28 cellular contexts compared by ENCODE assay signal in genomic region chr3:185024406-185024805, GRCh38.
"Had no signal": no experiment of that assay in that cellular context is flagged by ENCODE, and none has a peak within 500 bp of the region (broad histone marks: within the 10 kb centered on the region; RNA-seq: fewer than 3 reads in every experiment).

No MANE protein-coding gene starts in this region.

- H3K27me3 ChIP-seq: breast epithelium, gastroesophageal sphincter, ovary, vagina had no signal

- H3K4me3 ChIP-seq: breast epithelium, gastroesophageal sphincter, ovary, prostate gland, skin epidermis, vagina had no signal

- H3K4me1 Mint-ChIP-seq: activated B cell treated with CpG ODN at 0.5 μM for 24 hours; activated naive CD4-positive, alpha-beta T cell treated with anti-CD3 and anti-CD28 coated beads, Interleukin-2, amount 50 U/mL, for 24 hours; activated naive CD8-positive, alpha-beta T cell treated with anti-CD3 and anti-CD28 coated beads, Interleukin-2, amount 50 U/mL, for 24 hours; central memory CD8-positive, alpha-beta T cell; naive B cell; stimulated activated effector memory CD8-positive, alpha-beta T cell treated with anti-CD3 and anti-CD28 coated beads, Interleukin-12 subunit alpha, Interleukin-12 subunit beta, amount 100 ng/mL, for 72 hours had no signal

- H3K27ac Mint-ChIP-seq: activated B cell treated with CpG ODN at 0.5 μM for 24 hours; activated CD8-positive, alpha-beta T cell treated with anti-CD3 and anti-CD28 coated beads for 36 hours; activated naive CD4-positive, alpha-beta T cell treated with anti-CD3 and anti-CD28 coated beads, Interleukin-2, amount 50 U/mL, for 24 hours; activated naive CD8-positive, alpha-beta T cell treated with anti-CD3 and anti-CD28 coated beads, Interleukin-2, amount 50 U/mL, for 24 hours; activated T-helper 2 cell treated with anti-CD3 and anti-CD28 coated beads, Interferon-gamma antibody, Interleukin-2, Interleukin-4, amounts not matched to agents 10 μg/mL and 5 μg/mL and 100 μg/mL, durations not matched to agents 14 hours and 24 hours and 36 hours; dendritic cell treated with granulocyte-macrophage colony-stimulating factor and Interleukin-4, amounts not matched to agents 40 ng/mL and 50 ng/mL, for 4 days; mesothelial cell of epicardium; stimulated activated effector memory CD8-positive, alpha-beta T cell treated with anti-CD3 and anti-CD28 coated beads, Interleukin-12 subunit alpha, Interleukin-12 subunit beta, amount 100 ng/mL, for 72 hours; stimulated activated naive CD8-positive, alpha-beta T cell treated with anti-CD3 and anti-CD28 coated beads, Interleukin-15, Interleukin-2, amounts not matched to agents 100 ng/mL and 50 ng/mL, for 24 hours; T-helper 2 cell treated with Interferon-gamma antibody and Interleukin-4, amounts not matched to agents 5 μg/mL and 100 μg/mL, for 36 hours; type B pancreatic cell had no signal

- H3K9me3 Mint-ChIP-seq: activated B cell treated with CpG ODN at 0.5 μM for 24 hours; activated naive CD4-positive, alpha-beta T cell treated with anti-CD3 and anti-CD28 coated beads, Interleukin-2, amount 50 U/mL, for 24 hours; activated naive CD8-positive, alpha-beta T cell treated with anti-CD3 and anti-CD28 coated beads, Interleukin-2, amount 50 U/mL, for 24 hours; central memory CD8-positive, alpha-beta T cell; stimulated activated effector memory CD8-positive, alpha-beta T cell treated with anti-CD3 and anti-CD28 coated beads, Interleukin-12 subunit alpha, Interleukin-12 subunit beta, amount 100 ng/mL, for 72 hours; stimulated activated naive CD8-positive, alpha-beta T cell treated with anti-CD3 and anti-CD28 coated beads, Interleukin-15, Interleukin-2, amounts not matched to agents 100 ng/mL and 50 ng/mL, for 24 hours; type B pancreatic cell had no signal

- H3K27ac ChIP-seq: breast epithelium, gastroesophageal sphincter, ovary, prostate gland, skin epidermis, vagina had no signal

- H3K9me3 ChIP-seq: gastroesophageal sphincter, ovary, prostate gland, vagina had no signal

- ATAC-seq: activated CD8-positive, alpha-beta T cell treated with anti-CD3 and anti-CD28 coated beads for 36 hours; activated naive CD8-positive, alpha-beta T cell treated with anti-CD3 and anti-CD28 coated beads, Interleukin-2, amount 50 U/mL, for 24 hours; gastroesophageal sphincter; left colon; sciatic nerve; stimulated activated effector memory CD8-positive, alpha-beta T cell treated with anti-CD3 and anti-CD28 coated beads, Interleukin-12 subunit alpha, Interleukin-12 subunit beta, amount 100 ng/mL, for 72 hours had no signal

- H3K4me3 Mint-ChIP-seq: activated B cell treated with CpG ODN at 0.5 μM for 24 hours; activated CD8-positive, alpha-beta T cell treated with anti-CD3 and anti-CD28 coated beads for 36 hours; activated naive CD4-positive, alpha-beta T cell treated with anti-CD3 and anti-CD28 coated beads, Interleukin-2, amount 50 U/mL, for 24 hours; activated naive CD8-positive, alpha-beta T cell treated with anti-CD3 and anti-CD28 coated beads, Interleukin-2, amount 50 U/mL, for 24 hours; central memory CD8-positive, alpha-beta T cell; dendritic cell treated with granulocyte-macrophage colony-stimulating factor and Interleukin-4, amounts not matched to agents 40 ng/mL and 50 ng/mL, for 4 days; mesothelial cell of epicardium; naive B cell; stimulated activated effector memory CD8-positive, alpha-beta T cell treated with anti-CD3 and anti-CD28 coated beads, Interleukin-12 subunit alpha, Interleukin-12 subunit beta, amount 100 ng/mL, for 72 hours; stimulated activated naive CD8-positive, alpha-beta T cell treated with anti-CD3 and anti-CD28 coated beads, Interleukin-15, Interleukin-2, amounts not matched to agents 100 ng/mL and 50 ng/mL, for 24 hours; T-helper 2 cell treated with Interferon-gamma antibody and Interleukin-4, amounts not matched to agents 5 μg/mL and 100 μg/mL, for 36 hours; type B pancreatic cell had no signal

- FAIRE-seq: kidney had no signal

- DNase-seq: activated B cell treated with CpG ODN at 0.5 μM for 24 hours; activated CD4-positive, alpha-beta T cell treated with anti-CD3 and anti-CD28 coated beads, Interleukin-2, amount 50 U/mL, for 1 hour; activated CD8-positive, alpha-beta T cell treated with anti-CD3 and anti-CD28 coated beads for 36 hours; activated naive CD8-positive, alpha-beta T cell treated with anti-CD3 and anti-CD28 coated beads, Interleukin-2, amount 50 U/mL, for 24 hours; activated T-cell treated with anti-CD3 and anti-CD28 coated beads, Interleukin-2, amount 50 U/mL, for 48 hours; hippocampal formation; kidney; left colon; naive B cell; ovary; retina; stimulated activated CD4-positive, alpha-beta T cell treated with anti-CD3 and anti-CD28 coated beads, Interleukin-4, amount 100 ng/mL, for 24 hours; substantia nigra had no signal

- H3K4me1 ChIP-seq: breast epithelium, gastroesophageal sphincter, prostate gland, vagina had no signal

- H3K36me3 ChIP-seq: breast epithelium, ovary, prostate gland had no signal

- H3K27me3 Mint-ChIP-seq: activated B cell treated with CpG ODN at 0.5 μM for 24 hours; activated CD8-positive, alpha-beta T cell treated with anti-CD3 and anti-CD28 coated beads for 36 hours; activated naive CD4-positive, alpha-beta T cell treated with anti-CD3 and anti-CD28 coated beads, Interleukin-2, amount 50 U/mL, for 24 hours; activated naive CD8-positive, alpha-beta T cell treated with anti-CD3 and anti-CD28 coated beads, Interleukin-2, amount 50 U/mL, for 24 hours; central memory CD8-positive, alpha-beta T cell; dendritic cell treated with granulocyte-macrophage colony-stimulating factor and Interleukin-4, amounts not matched to agents 40 ng/mL and 50 ng/mL, for 4 days; naive B cell; stimulated activated naive CD8-positive, alpha-beta T cell treated with anti-CD3 and anti-CD28 coated beads, Interleukin-15, Interleukin-2, amounts not matched to agents 100 ng/mL and 50 ng/mL, for 24 hours; type B pancreatic cell had no signal
